ENCODE assay signal across 8 cellular contexts in genomic region chr3:187318819-187319616, GRCh38. TPM values are rescaled to one million over a fixed set of nuclear protein-coding genes. Genes with fewer than 3 reads are reported as not detected.
DNase-seq lines count a peak whose midpoint lies in the region; ATAC-seq and TF ChIP-seq lines count a peak whose summit lies in the region.

No MANE protein-coding gene starts in this region.

- H3K27me3 Mint-ChIP-seq in activated CD4-positive, alpha-beta T cell treated with anti-CD3 and anti-CD28 coated beads for 36 hours, result peaks cover 33% of the 10 kb centered on the region

- CTCF ChIA-PET in activated CD4-positive, alpha-beta T cell treated with anti-CD3 and anti-CD28 coated beads for 36 hours (lab: Charles Lee), result interaction anchor here (0.6 to 12.5 kb wide), 64 partner anchors 8 to 1722 kb away, joined by 3 to 349 read pairs (median 4); partner anchors contain the start of genes RTP2 and RTP4

- peaks cover 0 to 60% (median 5%) of the 10 kb centered on the region in 3 donors for H3K27me3 ChIP-seq in stomach

- no peaks in the 10 kb centered on the region for H3K9me3 Mint-ChIP-seq in activated CD4-positive, alpha-beta T cell treated with anti-CD3 and anti-CD28 coated beads for 36 hours (ENCODE audit: low read depth)

- intact Hi-C loops in activated CD4-positive, alpha-beta T cell treated with anti-CD3 and anti-CD28 coated beads for 36 hours (cut with DNase I, micrococcal nuclease), result loop anchor here (1.0 to 5.0 kb wide), 7 partner anchors 97 to 1828 kb away; no protein-coding TSS in a partner anchor
- intact Hi-C loops in stomach (cut with DNase I; ENCODE audit: low total_unique reads), result loop anchor here (2.0 to 5.0 kb wide), 2 partner anchors 97 to 358 kb away; no protein-coding TSS in a partner anchor

- no peak for TF ChIP-seq POLR2A in stomach (IDR thresholded peaks at IDR 0.05)

- H3K4me3 Mint-ChIP-seq in activated CD4-positive, alpha-beta T cell treated with anti-CD3 and anti-CD28 coated beads for 36 hours, result no peak overlapping the region

- POLR2A ChIA-PET in activated CD4-positive, alpha-beta T cell treated with anti-CD3 and anti-CD28 coated beads for 36 hours (lab: Charles Lee), result interaction anchor here (0.6 to 1.2 kb wide), 3 partner anchors 10 to 360 kb away, joined by 4 to 5 read pairs (median 5); no protein-coding TSS in a partner anchor

- no peak for ATAC-seq in activated CD4-positive, alpha-beta T cell treated with anti-CD3 and anti-CD28 coated beads for 36 hours
- ATAC-seq in HG02840 (IDR thresholded peaks at IDR 0.05; ENCODE audit: low FRiP score, unreplicated experiment), result no peak

- H3K27ac Mint-ChIP-seq in activated CD4-positive, alpha-beta T cell treated with anti-CD3 and anti-CD28 coated beads for 36 hours, result no peak overlapping the region

- peak overlapping the region; percentile 8 to 30 (median 18) for H3K4me3 ChIP-seq in stomach

- H3K36me3 Mint-ChIP-seq in activated CD4-positive, alpha-beta T cell treated with anti-CD3 and anti-CD28 coated beads for 36 hours (ENCODE audit: low read depth), result no peaks in the 10 kb centered on the region

- H3K36me3 ChIP-seq in stomach, result no peaks in the 10 kb centered on the region

- no peaks in the 10 kb centered on the region for H3K9me3 ChIP-seq in stomach

- no peak for TF ChIP-seq EP300 in stomach (IDR thresholded peaks at IDR 0.05)

- TF ChIP-seq CTCF in stomach (IDR thresholded peaks at IDR 0.05), result peak in 5 of 7 experiments; percentile 64 to 77 (median 73)

- H3K4me1 ChIP-seq in stomach, result peaks cover 0 to 17% (median 7%) of the 10 kb centered on the region in 4 donors

- DNase-seq in Ammon's horn (ENCODE audit: low spot score), result peak; percentile 74
- peak; percentile 26 for DNase-seq in GM19240 (ENCODE audit: insufficient read length, low spot score)
- DNase-seq in NCI-H226, result peak; percentile 68
- peak; percentile 57 for DNase-seq in activated CD4-positive, alpha-beta T cell treated with anti-CD3 and anti-CD28 coated beads for 36 hours
- DNase-seq in effector CD4-positive, alpha-beta T cell, result peak; percentile 19
- DNase-seq in medulla oblongata (ENCODE audit: extremely low spot score), result peak; percentile 77
- DNase-seq in stomach, result peak; percentile 39

- peaks cover 8% of the 10 kb centered on the region for H3K4me1 Mint-ChIP-seq in activated CD4-positive, alpha-beta T cell treated with anti-CD3 and anti-CD28 coated beads for 36 hours

- no peak overlapping the region for H3K27ac ChIP-seq in stomach

- WGBS in stomach, 5 donors, result 21 to 24% (median 23%) methylated on average over 13 of the region's 13 CpGs

RNA-seq across cellular contexts. Expression of gene MASP1, which starts 27.5 kb away (rescaled TPM):
- total RNA-seq in activated CD4-positive, alpha-beta T cell treated with anti-CD3 and anti-CD28 coated beads for 36 hours, result not detected
- 1 to 10 TPM in 2 of 5 donors, under 1 TPM in 1, not detected in 2; 0.58 to 2.9 (median 1.6) TPM for total RNA-seq in stomach
- under 1 TPM; 0.15 to 0.83 (median 0.31) TPM for polyA plus RNA-seq in stomach

RNA-seq across cellular contexts. Expression of gene RTP4, which starts 49.2 kb away (rescaled TPM):
- total RNA-seq in activated CD4-positive, alpha-beta T cell treated with anti-CD3 and anti-CD28 coated beads for 36 hours, result 1 to 10 TPM; 2.0 to 3.1 TPM
- 10 to 100 TPM in 1 of 5 donors, 1 to 10 TPM in 2, not detected in 2; 3.6 to 65.3 (median 4.2) TPM for total RNA-seq in stomach
- 10 to 100 TPM in 1 of 3 donors, 1 to 10 TPM in 2; 5.2 to 13.6 (median 7.4) TPM for polyA plus RNA-seq in stomach

Comparison
In these comparisons a context has a peak if more than half of its experiments do, and no peak if none do; other contexts are left out.
1. DNase-seq: peak in every context shown above with its lines; median percentile 77 in medulla oblongata; 74 in Ammon's horn; 68 in NCI-H226; 57 in activated CD4-positive, alpha-beta T cell treated with anti-CD3 and anti-CD28 coated beads for 36 hours; 39 in stomach; 26 in GM19240; 19 in effector CD4-positive, alpha-beta T cell.